ENCODE assay signal across 19 cellular contexts in the genomic region with DNA sequence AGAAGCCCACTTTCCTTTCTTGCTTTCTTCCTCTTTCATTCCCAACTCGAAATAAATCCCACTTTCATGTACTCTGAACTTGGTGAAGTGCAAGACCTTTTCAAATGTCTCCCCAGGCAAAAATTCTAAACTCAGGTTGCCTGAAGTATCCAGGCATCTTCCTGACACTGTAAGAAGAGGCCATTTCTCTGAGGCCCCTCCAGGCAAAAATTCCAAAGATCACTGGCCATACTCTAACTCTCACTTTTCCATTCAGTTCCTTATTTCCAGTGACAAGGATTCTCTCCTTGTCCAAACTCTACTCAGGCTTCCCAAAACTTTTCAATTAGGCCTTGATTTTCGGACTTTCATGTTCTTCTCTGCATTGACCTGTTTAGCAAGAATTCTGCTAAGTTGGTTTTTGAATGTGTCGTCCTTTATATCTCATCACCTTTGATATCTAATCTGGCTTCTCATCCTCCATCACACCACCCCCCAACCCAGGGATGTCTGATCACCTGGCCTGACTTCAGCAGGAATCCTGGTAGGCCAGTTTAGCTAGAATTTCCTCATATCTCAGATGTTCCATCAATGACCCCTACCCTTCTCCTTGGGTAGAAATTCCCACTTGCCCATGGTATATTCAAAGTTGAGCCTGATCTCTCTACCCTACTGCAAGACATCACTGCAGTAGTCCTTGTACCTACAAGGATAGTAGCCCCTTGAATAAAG.
DNase-seq lines count a peak whose midpoint lies in the region; ATAC-seq and TF ChIP-seq lines count a peak whose summit lies in the region.
"Had no signal": no experiment of that assay in that cellular context is flagged by ENCODE, and none has a peak within 500 bp of the region (broad histone marks: within the 10 kb centered on the region; RNA-seq: fewer than 3 reads in every experiment).

No MANE protein-coding gene starts in this region.

- no peak overlapping the region for H4K5ac ChIP-seq in mesendoderm (ENCODE audit: low read length)

- no peak overlapping the region for H3K4me2 ChIP-seq in mesendoderm (ENCODE audit: low read length)
- H3K4me2 ChIP-seq: A549; BLaER1 treated with 17β-estradiol and CSF1 and Interleukin-3, amounts not matched to agents 10 nM and 100 nM had no signal

- no peaks in the 10 kb centered on the region for H3K9me3 Mint-ChIP-seq in Caco-2 (ENCODE audit: unreplicated experiment)
- H3K9me3 Mint-ChIP-seq in type B pancreatic cell, result peaks cover 12% of the 10 kb centered on the region
- H3K9me3 Mint-ChIP-seq in effector memory CD8-positive, alpha-beta T cell, result no peaks in the 10 kb centered on the region
- H3K9me3 Mint-ChIP-seq: CD4-positive, alpha-beta T cell; CD8-positive, alpha-beta memory T cell had no signal

- H3K36me3 ChIP-seq in Caco-2 (ENCODE audit: control insufficient read depth, insufficient read depth, low read length) (no peaks in the 10 kb centered on the region), HEK293 (ENCODE audit: control insufficient read depth in 2 of 2, insufficient read depth in 1 of 2, low read length in 2 of 2) (no peaks in the 10 kb centered on the region), mesendoderm (ENCODE audit: control insufficient read depth, insufficient read depth, low read length) (no peaks in the 10 kb centered on the region)
- H3K36me3 ChIP-seq: BE2C; BLaER1 treated with 17β-estradiol and CSF1 and Interleukin-3, amounts not matched to agents 10 nM and 100 nM; HAP-1 had no signal

- no peak overlapping the region for H2BK5ac ChIP-seq in mesendoderm (ENCODE audit: low read length)

- DNase-seq in Caco-2, result peak; percentile 4 to 38
- peak; percentile 6 for DNase-seq in mesendoderm
- no peak for DNase-seq in type B pancreatic cell (ENCODE audit: extremely low spot score, unreplicated experiment)
- no peak for DNase-seq in epidermal melanocyte (ENCODE audit: insufficient read length, low spot score)
- no peak for DNase-seq in effector memory CD8-positive, alpha-beta T cell
- no peak for DNase-seq in LoVo (ENCODE audit: low spot score)
- DNase-seq: 8988T; ACHN; AML-193; BE2C; Calu3; CD4-positive, alpha-beta T cell; CD8-positive, alpha-beta memory T cell; GOT3 had no signal

- no TSS peak for BruUV-seq in Caco-2 (replicated peaks; lab: Mats Ljungman, UMichigan)

- TF ChIP-seq CTCF in Caco-2 (IDR thresholded peaks at IDR 0.05; ENCODE audit: insufficient read depth in 1 of 2, low read depth in 1 of 2, low read length in 1 of 2, severe bottlenecking in 1 of 2, unreplicated experiment in 1 of 2) (no peak), HEK293 (tag by site-specific recombination; IDR thresholded peaks at IDR 0.05) (no peak), type B pancreatic cell (conservative IDR thresholded peaks at IDR 0.05) (no peak)

- no peak overlapping the region for H4K8ac ChIP-seq in mesendoderm (ENCODE audit: low read depth, low read length)

- POLR2A ChIA-PET in Caco-2 (lab: Charles Lee) (no interaction called here), HEK293 (lab: Yijun Ruan, JAX) (no interaction called here)

- H3K27ac ChIP-seq in HEK293 (ENCODE audit: extremely low read depth, low read depth, low read length) (no peak overlapping the region), mesendoderm (ENCODE audit: low read depth, low read length) (no peak overlapping the region)
- H3K27ac ChIP-seq: A549; BLaER1 treated with 17β-estradiol and CSF1 and Interleukin-3, amounts not matched to agents 10 nM and 100 nM had no signal

- no peak overlapping the region for H3K23ac ChIP-seq in mesendoderm (ENCODE audit: low read length)

- H3K18ac ChIP-seq in mesendoderm (ENCODE audit: low read length), result no peak overlapping the region

- no peaks in the 10 kb centered on the region for H3K79me2 ChIP-seq in mesendoderm (ENCODE audit: control insufficient read depth, insufficient read depth, low read length)

- intact Hi-C loops in Caco-2 (cut with micrococcal nuclease; ENCODE audit: unreplicated experiment), result no loop called here

- H3K36me3 Mint-ChIP-seq in Caco-2 (ENCODE audit: insufficient read depth, unreplicated experiment) (no peaks in the 10 kb centered on the region), type B pancreatic cell (no peaks in the 10 kb centered on the region)
- H3K36me3 Mint-ChIP-seq in effector memory CD8-positive, alpha-beta T cell (ENCODE audit: insufficient read depth), result no peaks in the 10 kb centered on the region
- H3K36me3 Mint-ChIP-seq: CD14-positive monocyte; CD8-positive, alpha-beta memory T cell had no signal

- CTCF ChIA-PET in Caco-2 (lab: Charles Lee), result no interaction called here
- CTCF ChIA-PET in HEK293 (lab: Yijun Ruan, JAX), result interaction anchor here (0.6 kb wide), 1 partner anchor 443 kb away, joined by 4 read pairs; no protein-coding TSS in a partner anchor

- H3K9me3 ChIP-seq in Caco-2 (no peaks in the 10 kb centered on the region), HEK293 (ENCODE audit: control insufficient read depth, insufficient read depth, low read depth, low read length) (no peaks in the 10 kb centered on the region)
- H3K9me3 ChIP-seq: A549; BE2C; BLaER1 treated with 17β-estradiol and CSF1 and Interleukin-3, amounts not matched to agents 10 nM and 100 nM; HAP-1 had no signal

- no peak overlapping the region for H3K56ac ChIP-seq in mesendoderm (ENCODE audit: low read length)

- H3K4me1 ChIP-seq in Caco-2 (no peaks in the 10 kb centered on the region), HEK293 (ENCODE audit: control insufficient read depth, insufficient read depth, low read length) (no peaks in the 10 kb centered on the region), mesendoderm (ENCODE audit: control insufficient read depth, low read depth, low read length) (no peaks in the 10 kb centered on the region)
- H3K4me1 ChIP-seq: A549; BE2C; BLaER1 treated with 17β-estradiol and CSF1 and Interleukin-3, amounts not matched to agents 10 nM and 100 nM; HAP-1 had no signal

- no peak for ATAC-seq in effector memory CD8-positive, alpha-beta T cell (replicated peaks)
- ATAC-seq: A549 had no signal

- H3K79me1 ChIP-seq in mesendoderm (ENCODE audit: low read length), result no peaks in the 10 kb centered on the region

- H2BK120ac ChIP-seq in mesendoderm (ENCODE audit: low read depth, low read length), result no peak overlapping the region

- peaks cover 7% of the 10 kb centered on the region for H3K27me3 Mint-ChIP-seq in Caco-2 (ENCODE audit: insufficient read depth, unreplicated experiment)
- no peaks in the 10 kb centered on the region for H3K27me3 Mint-ChIP-seq in type B pancreatic cell
- peaks cover 0 to 9% of the 10 kb centered on the region in 2 donors for H3K27me3 Mint-ChIP-seq in effector memory CD8-positive, alpha-beta T cell
- H3K27me3 Mint-ChIP-seq: CD4-positive, alpha-beta T cell had no signal

- no peak overlapping the region for H3K4ac ChIP-seq in mesendoderm (ENCODE audit: low read depth, low read length)

- H3K4me3 ChIP-seq in Caco-2 (ENCODE audit: low read depth, low read length) (no peak overlapping the region), HEK293 (ENCODE audit: low read depth, low read length) (no peak overlapping the region), mesendoderm (ENCODE audit: low read length) (no peak overlapping the region)
- H3K4me3 ChIP-seq: A549; BLaER1 treated with 17β-estradiol and CSF1 and Interleukin-3, amounts not matched to agents 10 nM and 100 nM; HAP-1 had no signal

- no peak overlapping the region for H2BK15ac ChIP-seq in mesendoderm (replicated peaks; ENCODE audit: low read depth)

- no peak overlapping the region for H3K9ac ChIP-seq in mesendoderm (ENCODE audit: low read length)
- H3K9ac ChIP-seq: BLaER1 treated with 17β-estradiol and CSF1 and Interleukin-3, amounts not matched to agents 10 nM and 100 nM had no signal

- H3K4me3 Mint-ChIP-seq in Caco-2 (ENCODE audit: unreplicated experiment) (no peak overlapping the region), type B pancreatic cell (no peak overlapping the region)
- no peak overlapping the region for H3K4me3 Mint-ChIP-seq in effector memory CD8-positive, alpha-beta T cell
- H3K4me3 Mint-ChIP-seq: CD14-positive monocyte; CD4-positive, alpha-beta T cell; CD8-positive, alpha-beta memory T cell had no signal

- H2AK5ac ChIP-seq in mesendoderm (ENCODE audit: low read length), result no peak overlapping the region

- H3K27me3 ChIP-seq in Caco-2 (replicated peaks; ENCODE audit: control insufficient read depth, insufficient read depth, low read length) (no peaks in the 10 kb centered on the region; the same call in 1 of the 2 replicates), mesendoderm (ENCODE audit: insufficient read depth, low read length, poor library complexity) (no peaks in the 10 kb centered on the region)
- H3K27me3 ChIP-seq: BE2C; BLaER1 treated with 17β-estradiol and CSF1 and Interleukin-3, amounts not matched to agents 10 nM and 100 nM had no signal

- H3K4me1 Mint-ChIP-seq in Caco-2 (ENCODE audit: low read depth, unreplicated experiment) (no peaks in the 10 kb centered on the region), type B pancreatic cell (ENCODE audit: unreplicated experiment) (peaks cover 4% of the 10 kb centered on the region)
- H3K4me1 Mint-ChIP-seq in effector memory CD8-positive, alpha-beta T cell (ENCODE audit: low read depth in 2 of 2), result no peaks in the 10 kb centered on the region
- H3K4me1 Mint-ChIP-seq: CD14-positive monocyte; CD8-positive, alpha-beta memory T cell had no signal

- H3K27ac Mint-ChIP-seq in Caco-2 (ENCODE audit: unreplicated experiment) (no peak overlapping the region), type B pancreatic cell (peak overlapping the region; percentile 20)
- no peak overlapping the region for H3K27ac Mint-ChIP-seq in effector memory CD8-positive, alpha-beta T cell
- H3K27ac Mint-ChIP-seq: CD4-positive, alpha-beta T cell; CD8-positive, alpha-beta memory T cell had no signal

- WGBS in mesendoderm (ENCODE audit: extremely low coverage, insufficient coverage, low lambda C conversion rate), result no CpG with 5 or more reads among the region's 3 CpGs

TF ChIP-seq in HEK293, 187 proteins besides CTCF, POLR2A, EP300 and RAD21:
- TF ChIP-seq PRDM1 (tag by site-specific recombination; IDR thresholded peaks at IDR 0.05) (0 out of 2 replicates have a peak, but pooled peaks have one; percentile 6), ZNF24 (tag by site-specific recombination; IDR thresholded peaks at IDR 0.05) (no peak)
TF ChIP-seq in HEK293: peak in this region for 1.

Comparison
In these comparisons a context has a peak if more than half of its experiments do, and no peak if none do; other contexts are left out.
1. DNase-seq: peak in Caco-2 (2 of 2) and mesendoderm (single experiment); none in type B pancreatic cell (single experiment), epidermal melanocyte (single experiment), effector memory CD8-positive, alpha-beta T cell (0 of 3) and LoVo (single experiment).